Comparison of ENCODE assay signal across 8 cellular contexts in genomic region chr9:104091708-104092107, GRCh38. TPM values are rescaled to one million over a fixed set of nuclear protein-coding genes. Genes with fewer than 3 reads are reported as not detected.
A peak's percentile ranks its signal among the peaks of the same experiment; 100 is the strongest.
DNase-seq lines count a peak whose midpoint lies in the region; ATAC-seq and TF ChIP-seq lines count a peak whose summit lies in the region.

No MANE protein-coding gene starts in this region.

- DNase-seq in activated naive CD4-positive, alpha-beta T cell treated with anti-CD3 and anti-CD28 coated beads, Interleukin-2, amount 10 ng/mL, durations not matched to agents 7 days and 5 days = peak; percentile 24
- no peak for DNase-seq in activated naive CD4-positive, alpha-beta T cell treated with anti-CD3 and anti-CD28 coated beads, Interleukin-2, amount 50 U/mL, for 72 hours (ENCODE audit: low spot score in 2 of 2)
- DNase-seq in NB4 (ENCODE audit: low read depth) (peak; percentile 59), kidney tubule cell (ENCODE audit: low spot score) (peak; percentile 34), osteocyte (ENCODE audit: extremely low spot score, unreplicated experiment) (no peak), Calu3 (no peak)
- DNase-seq in effector CD8-positive, alpha-beta T cell (lab: John Stamatoyannopoulos, UW) = no peak

- TF ChIP-seq CTCF in NB4 (IDR thresholded peaks at IDR 0.05; ENCODE audit: low read depth, low read length) (no peak), osteocyte (IDR thresholded peaks at IDR 0.05) (no peak), Calu3 (IDR thresholded peaks at IDR 0.05; ENCODE audit: unreplicated experiment) (no peak)

- CTCF ChIA-PET in activated naive CD4-positive, alpha-beta T cell treated with anti-CD3 and anti-CD28 coated beads, Interleukin-2, amount 10 ng/mL, durations not matched to agents 7 days and 5 days (lab: Charles Lee) = interaction anchor here (1.1 kb wide), 1 partner anchor 302 kb away, joined by 5 read pairs; no protein-coding TSS in a partner anchor
- CTCF ChIA-PET in Calu3 (lab: Charles Lee) = no interaction called here

- no peak for TF ChIP-seq POLR2A in NB4 (IDR thresholded peaks at IDR 0.05; ENCODE audit: extremely low read depth, insufficient read length)

- H3K4me3 ChIP-seq in NB4 (ENCODE audit: low read depth, low read length) = no peak overlapping the region

- H3K4me3 Mint-ChIP-seq in activated naive CD4-positive, alpha-beta T cell treated with anti-CD3 and anti-CD28 coated beads, Interleukin-2, amount 10 ng/mL, durations not matched to agents 7 days and 5 days = no peak overlapping the region
- peak overlapping the region; percentile 93 for H3K4me3 Mint-ChIP-seq in activated T-helper 17 cell treated with anti-CD3 and anti-CD28 coated beads, Interleukin-2, amount 50 U/mL, for 72 hours
- no peak overlapping the region for H3K4me3 Mint-ChIP-seq in osteocyte (ENCODE audit: unreplicated experiment)
- H3K4me3 Mint-ChIP-seq in Calu3 (ENCODE audit: low read depth, unreplicated experiment) = no peak overlapping the region

- intact Hi-C loops in Calu3 (cut with micrococcal nuclease; ENCODE audit: unreplicated experiment) = no loop called here

- peaks cover 47% of the 10 kb centered on the region for H3K4me1 Mint-ChIP-seq in activated naive CD4-positive, alpha-beta T cell treated with anti-CD3 and anti-CD28 coated beads, Interleukin-2, amount 10 ng/mL, durations not matched to agents 7 days and 5 days
- H3K4me1 Mint-ChIP-seq in activated T-helper 17 cell treated with anti-CD3 and anti-CD28 coated beads, Interleukin-2, amount 50 U/mL, for 72 hours = peaks cover 12% of the 10 kb centered on the region
- H3K4me1 Mint-ChIP-seq in osteocyte (ENCODE audit: unreplicated experiment) (peaks cover 30% of the 10 kb centered on the region), Calu3 (ENCODE audit: low read depth, unreplicated experiment) (peaks cover 6% of the 10 kb centered on the region)

- H3K36me3 Mint-ChIP-seq in activated naive CD4-positive, alpha-beta T cell treated with anti-CD3 and anti-CD28 coated beads, Interleukin-2, amount 10 ng/mL, durations not matched to agents 7 days and 5 days = peaks cover 15% of the 10 kb centered on the region
- peaks cover 33% of the 10 kb centered on the region in 2 donors for H3K36me3 Mint-ChIP-seq in activated naive CD4-positive, alpha-beta T cell treated with anti-CD3 and anti-CD28 coated beads, Interleukin-2, amount 50 U/mL, for 72 hours
- peaks cover 23% of the 10 kb centered on the region for H3K36me3 Mint-ChIP-seq in activated T-helper 17 cell treated with anti-CD3 and anti-CD28 coated beads, Interleukin-2, amount 50 U/mL, for 72 hours (ENCODE audit: low read depth)
- H3K36me3 Mint-ChIP-seq in osteocyte (ENCODE audit: unreplicated experiment) = no peaks in the 10 kb centered on the region
- H3K36me3 Mint-ChIP-seq in Calu3 (ENCODE audit: insufficient read depth, unreplicated experiment) = peaks cover 23% of the 10 kb centered on the region

- no TSS peak for BruUV-seq in Calu3 (replicated peaks; lab: Mats Ljungman, UMichigan)

- H3K9me3 Mint-ChIP-seq in activated naive CD4-positive, alpha-beta T cell treated with anti-CD3 and anti-CD28 coated beads, Interleukin-2, amount 10 ng/mL, durations not matched to agents 7 days and 5 days = no peaks in the 10 kb centered on the region
- peaks cover 0 to 3% of the 10 kb centered on the region in 2 donors for H3K9me3 Mint-ChIP-seq in activated naive CD4-positive, alpha-beta T cell treated with anti-CD3 and anti-CD28 coated beads, Interleukin-2, amount 50 U/mL, for 72 hours
- H3K9me3 Mint-ChIP-seq in activated T-helper 17 cell treated with anti-CD3 and anti-CD28 coated beads, Interleukin-2, amount 50 U/mL, for 72 hours = no peaks in the 10 kb centered on the region
- no peaks in the 10 kb centered on the region for H3K9me3 Mint-ChIP-seq in osteocyte (ENCODE audit: unreplicated experiment)
- H3K9me3 Mint-ChIP-seq in Calu3 (ENCODE audit: low read depth, unreplicated experiment) = peaks cover 2% of the 10 kb centered on the region

- no peak for ATAC-seq in activated naive CD4-positive, alpha-beta T cell treated with anti-CD3 and anti-CD28 coated beads, Interleukin-2, amount 50 U/mL, for 72 hours
- ATAC-seq in activated T-helper 17 cell treated with anti-CD3 and anti-CD28 coated beads, Interleukin-2, amount 50 U/mL, for 72 hours (replicated peaks) = no peak

- no peak overlapping the region for H3K27ac Mint-ChIP-seq in activated naive CD4-positive, alpha-beta T cell treated with anti-CD3 and anti-CD28 coated beads, Interleukin-2, amount 10 ng/mL, durations not matched to agents 7 days and 5 days
- H3K27ac Mint-ChIP-seq in activated naive CD4-positive, alpha-beta T cell treated with anti-CD3 and anti-CD28 coated beads, Interleukin-2, amount 50 U/mL, for 72 hours = peak overlapping the region in 1 of 2 donors; percentile 95
- peak overlapping the region; percentile 34 for H3K27ac Mint-ChIP-seq in activated T-helper 17 cell treated with anti-CD3 and anti-CD28 coated beads, Interleukin-2, amount 50 U/mL, for 72 hours
- H3K27ac Mint-ChIP-seq in osteocyte (ENCODE audit: unreplicated experiment) (no peak overlapping the region), Calu3 (ENCODE audit: unreplicated experiment) (no peak overlapping the region)

- no peaks in the 10 kb centered on the region for H3K27me3 Mint-ChIP-seq in activated naive CD4-positive, alpha-beta T cell treated with anti-CD3 and anti-CD28 coated beads, Interleukin-2, amount 10 ng/mL, durations not matched to agents 7 days and 5 days
- no peaks in the 10 kb centered on the region for H3K27me3 Mint-ChIP-seq in activated T-helper 17 cell treated with anti-CD3 and anti-CD28 coated beads, Interleukin-2, amount 50 U/mL, for 72 hours
- H3K27me3 Mint-ChIP-seq in osteocyte (ENCODE audit: unreplicated experiment) = peaks cover 17% of the 10 kb centered on the region
- no peaks in the 10 kb centered on the region for H3K27me3 Mint-ChIP-seq in Calu3 (ENCODE audit: unreplicated experiment)

RNA-seq across cellular contexts. Expression of gene SMC2, which starts 2.4 kb away (rescaled TPM):
- 10 to 100 TPM; 66.3 to 80.7 TPM for total RNA-seq in activated naive CD4-positive, alpha-beta T cell treated with anti-CD3 and anti-CD28 coated beads, Interleukin-2, amount 50 U/mL, for 72 hours
- total RNA-seq in activated T-helper 17 cell treated with anti-CD3 and anti-CD28 coated beads, Interleukin-2, amount 50 U/mL, for 72 hours = 10 to 100 TPM; 58.8 to 68.3 TPM
- total RNA-seq in osteocyte (11.7 and 13.1 TPM in 2 replicates), Calu3 (2022) (24.0 and 24.4 TPM in 2 replicates)

Comparison
In these comparisons a context has a peak if more than half of its experiments do, and no peak if none do; other contexts are left out.
1. DNase-seq: peak in activated naive CD4-positive, alpha-beta T cell treated with anti-CD3 and anti-CD28 coated beads, Interleukin-2, amount 10 ng/mL, durations not matched to agents 7 days and 5 days (single experiment), NB4 (single experiment) and kidney tubule cell (single experiment); none in activated naive CD4-positive, alpha-beta T cell treated with anti-CD3 and anti-CD28 coated beads, Interleukin-2, amount 50 U/mL, for 72 hours (0 of 2), effector CD8-positive, alpha-beta T cell (single experiment), osteocyte (single experiment) and Calu3 (single experiment).